ENCODE assay signal across 8 cellular contexts in genomic region chr1:226407497-226408284, GRCh38. TPM values are rescaled to one million over a fixed set of nuclear protein-coding genes. Genes with fewer than 3 reads are reported as not detected.
A peak's percentile ranks its signal among the peaks of the same experiment; 100 is the strongest.
DNase-seq lines count a peak whose midpoint lies in the region; ATAC-seq and TF ChIP-seq lines count a peak whose summit lies in the region.

Gene PARP1 (minus strand): TSS chr1:226408093. CDS start chr1:226407929, 164 bp downstream.

- DNase-seq in GM19238 (ENCODE audit: insufficient read length, low spot score), result peak; percentile 93
- DNase-seq in NCI-H524 (lab: John Stamatoyannopoulos, UW), result peak; percentile 63 to 78
- DNase-seq in activated CD4-positive, alpha-beta T cell treated with anti-CD3 and anti-CD28 coated beads for 36 hours, result peak; percentile 93
- DNase-seq in choroid plexus epithelial cell (ENCODE audit: low read depth), result peak; percentile 87
- DNase-seq in stimulated activated CD4-positive, alpha-beta T cell treated with anti-CD3 and anti-CD28 coated beads, Interleukin-1b, Interleukin-23, amount 100 ng/mL, for 4 hours (ENCODE audit: low read depth in 2 of 2), result peak; percentile 72 to 84

- H3K27me3 Mint-ChIP-seq in activated CD4-positive, alpha-beta T cell treated with anti-CD3 and anti-CD28 coated beads for 36 hours, result no peaks in the 10 kb centered on the region

- peak within 1 kb of the TSS; percentile 99 for H3K4me2 ChIP-seq in BLaER1

- peaks cover 11% of the 10 kb centered on the region for H3K36me3 Mint-ChIP-seq in activated CD4-positive, alpha-beta T cell treated with anti-CD3 and anti-CD28 coated beads for 36 hours (ENCODE audit: low read depth)

- ATAC-seq in HG03439 (IDR thresholded peaks at IDR 0.05; ENCODE audit: unreplicated experiment), result peak; percentile 76
- ATAC-seq in activated CD4-positive, alpha-beta T cell treated with anti-CD3 and anti-CD28 coated beads for 36 hours, result peak; percentile 94

- H3K4me1 Mint-ChIP-seq in activated CD4-positive, alpha-beta T cell treated with anti-CD3 and anti-CD28 coated beads for 36 hours, result peaks cover 42% of the 10 kb centered on the region

- H3K27ac ChIP-seq in BLaER1 (peak within 1 kb of the TSS; percentile 91), layer of hippocampus (ENCODE audit: low read depth, low read length) (peak within 1 kb of the TSS; percentile 72)

- CTCF ChIA-PET in activated CD4-positive, alpha-beta T cell treated with anti-CD3 and anti-CD28 coated beads for 36 hours (lab: Charles Lee), result interaction anchor here (0.6 to 3.2 kb wide), 30 partner anchors 9 to 388 kb away, joined by 3 to 18 read pairs (median 4); partner anchors contain the start of genes ACBD3 and LIN9

- no peaks in the 10 kb centered on the region for H3K9me3 ChIP-seq in BLaER1

- no peaks in the 10 kb centered on the region for H3K9me3 Mint-ChIP-seq in activated CD4-positive, alpha-beta T cell treated with anti-CD3 and anti-CD28 coated beads for 36 hours (ENCODE audit: low read depth)

- H3K9ac ChIP-seq in BLaER1, result peak within 1 kb of the TSS; percentile 88

- peak within 1 kb of the TSS; percentile 74 for H3K4me3 ChIP-seq in BLaER1
- H3K4me3 ChIP-seq in choroid plexus epithelial cell (ENCODE audit: low read depth, low read length), result peak within 1 kb of the TSS; percentile 81

- peak within 1 kb of the TSS; percentile 94 for H3K27ac Mint-ChIP-seq in activated CD4-positive, alpha-beta T cell treated with anti-CD3 and anti-CD28 coated beads for 36 hours

- H3K4me3 Mint-ChIP-seq in activated CD4-positive, alpha-beta T cell treated with anti-CD3 and anti-CD28 coated beads for 36 hours, result peak within 1 kb of the TSS; percentile 88

- POLR2A ChIA-PET in activated CD4-positive, alpha-beta T cell treated with anti-CD3 and anti-CD28 coated beads for 36 hours (lab: Charles Lee), result interaction anchor here (0.6 to 1.3 kb wide), 7 partner anchors 18 to 1422 kb away, joined by 3 to 7 read pairs (median 3); partner anchors contain the start of genes LIN9 and ZNF678

- H3K4me1 ChIP-seq in BLaER1, result peaks cover 36% of the 10 kb centered on the region

- H4K20me1 ChIP-seq in BLaER1, result peaks cover 44% of the 10 kb centered on the region

- H3K36me3 ChIP-seq in BLaER1, result peaks cover 3% of the 10 kb centered on the region; the same call in 1 of the 2 replicates

- intact Hi-C loops in activated CD4-positive, alpha-beta T cell treated with anti-CD3 and anti-CD28 coated beads for 36 hours (cut with DNase I, micrococcal nuclease), result loop anchor here (1.0 to 10.0 kb wide), 14 partner anchors 18 to 1757 kb away; partner anchors contain the start of genes H3-3A (in 2 of the 2), ACBD3 (in 1 of the 2), C1orf35 (in 1 of the 2) and COQ8A (in 1 of the 2)

- no peaks in the 10 kb centered on the region for H3K27me3 ChIP-seq in BLaER1
- H3K27me3 ChIP-seq in layer of hippocampus (ENCODE audit: control insufficient read depth, insufficient read depth, low read length), result no peaks in the 10 kb centered on the region

- peak; percentile 26 for TF ChIP-seq CTCF in choroid plexus epithelial cell (conservative IDR thresholded peaks at IDR 0.05; ENCODE audit: low read depth, low read length)

RNA-seq across cellular contexts. Expression of gene PARP1, which starts in this region (rescaled TPM):
- total RNA-seq in activated CD4-positive, alpha-beta T cell treated with anti-CD3 and anti-CD28 coated beads for 36 hours, result 100 to 1,000 TPM; 237 to 242 TPM

Comparison
In these comparisons a context has a peak if more than half of its experiments do, and no peak if none do; other contexts are left out.
1. Peak in every context shown above with its lines: DNase-seq, ATAC-seq, H3K4me3 ChIP-seq and H3K27ac ChIP-seq.